ENCODE assay signal across 10 cellular contexts in genomic region chr19:40646564-40647254, GRCh38. TPM values are rescaled to one million over a fixed set of nuclear protein-coding genes. Genes with fewer than 3 reads are reported as not detected.
DNase-seq lines count a peak whose midpoint lies in the region; ATAC-seq, FAIRE-seq and TF ChIP-seq lines count a peak whose summit lies in the region.
"Had no signal": no experiment of that assay in that cellular context is flagged by ENCODE, and none has a peak within 500 bp of the region (broad histone marks: within the 10 kb centered on the region; RNA-seq: fewer than 3 reads in every experiment).

No MANE protein-coding gene starts in this region.

- H3K27me3 ChIP-seq in HepG2 (ENCODE audit: control insufficient read depth in 1 of 2, insufficient read depth in 2 of 2, low read length in 2 of 2) (peaks cover 0 to 26% of the 10 kb centered on the region in 2 experiments; a peak in 2 of 5 replicates), right lobe of liver (no peaks in the 10 kb centered on the region), duodenal mucosa (ENCODE audit: control insufficient read depth in 1 of 2, insufficient read depth in 2 of 2, low read length in 2 of 2) (no peaks in the 10 kb centered on the region), aorta (ENCODE audit: control insufficient read depth in 1 of 2, insufficient read depth in 2 of 2, low read length in 1 of 2) (no peaks in the 10 kb centered on the region)
- H3K27me3 ChIP-seq: BE2C had no signal

- TF ChIP-seq CTCF in HepG2 (CRISPR knock-in tag; IDR thresholded peaks at IDR 0.05) (no peak), right lobe of liver (IDR thresholded peaks at IDR 0.05) (no peak), nephron (IDR thresholded peaks at IDR 0.05; ENCODE audit: unreplicated experiment in 3 of 3) (no peak)

- H3K9me3 Mint-ChIP-seq in nephron = peaks cover 3% of the 10 kb centered on the region

- TF ChIP-seq RAD21 in HepG2 (CRISPR knock-in tag; IDR thresholded peaks at IDR 0.05) = no peak

- no peak overlapping the region for H2AFZ ChIP-seq in HepG2 (ENCODE audit: low read length)

- no peak for TF ChIP-seq POLR2A in HepG2 (IDR thresholded peaks at IDR 0.05; ENCODE audit: insufficient read depth in 1 of 2, low read depth in 2 of 2, low read length in 2 of 2)
- TF ChIP-seq POLR2A in right lobe of liver (IDR thresholded peaks at IDR 0.05) = no peak

- DNase-seq in HepG2 (ENCODE audit: low spot score) (no peak), right lobe of liver (no peak), aorta (no peak), NCI-H146 (lab: John Stamatoyannopoulos, UW) (no peak), NCI-H1048 (lab: John Stamatoyannopoulos, UW) (no peak)
- DNase-seq in effector CD8-positive, alpha-beta T cell (lab: John Stamatoyannopoulos, UW) = no peak
- DNase-seq: BE2C, NCI-H446 had no signal

- H3K9me3 ChIP-seq in HepG2 (ENCODE audit: low read length) (no peaks in the 10 kb centered on the region), right lobe of liver (no peaks in the 10 kb centered on the region), duodenal mucosa (ENCODE audit: control insufficient read depth in 1 of 2, low read length in 2 of 2) (no peaks in the 10 kb centered on the region), aorta (ENCODE audit: control insufficient read depth, low read length) (no peaks in the 10 kb centered on the region)
- H3K9me3 ChIP-seq: BE2C had no signal

- in situ Hi-C loops in HepG2 (cut with HindIII; ENCODE audit: extremely low pct_ligation_motif_present, low pct_unique_long_range_greater_than_20kb) = no loop called here

- FAIRE-seq in HepG2 (lab: Jason Lieb, UNC) = no peak

- no peaks in the 10 kb centered on the region for H3K79me2 ChIP-seq in HepG2 (ENCODE audit: insufficient read depth, low read length)

- peak overlapping the region in 2 of 3 experiments; percentile 12 to 68 for H3K4me3 Mint-ChIP-seq in nephron

- H3K4me1 Mint-ChIP-seq in nephron = peaks cover 41% of the 10 kb centered on the region

- no peak overlapping the region for H3K4me3 ChIP-seq in HepG2 (replicated peaks in 1 of 3; ENCODE audit: insufficient read depth in 1 of 3, low read depth in 2 of 3, low read length in 3 of 3)
- H3K4me3 ChIP-seq in right lobe of liver = no peak overlapping the region
- H3K4me3 ChIP-seq in duodenal mucosa (ENCODE audit: low read depth in 1 of 2, low read length in 2 of 2) = peak overlapping the region in 1 of 2 donors; percentile 1
- no peak overlapping the region for H3K4me3 ChIP-seq in aorta (ENCODE audit: low read length in 2 of 2)

- TF ChIP-seq EP300 in HepG2 (IDR thresholded peaks at IDR 0.05; ENCODE audit: low read depth in 2 of 2, low read length in 2 of 2) = no peak
- TF ChIP-seq EP300 in HepG2 (CRISPR knock-in tag; IDR thresholded peaks at IDR 0.05; ENCODE audit: borderline replicate concordance) = no peak

- H3K27me3 Mint-ChIP-seq in nephron (ENCODE audit: low read depth) = peaks cover 4% of the 10 kb centered on the region

- H3K27ac ChIP-seq in HepG2 (ENCODE audit: extremely low read length, insufficient read depth, low read length) = no peak overlapping the region
- H3K27ac ChIP-seq in right lobe of liver = no peak overlapping the region
- H3K27ac ChIP-seq in duodenal mucosa (ENCODE audit: low read depth, low read length) = peak overlapping the region; percentile 13
- peak overlapping the region; percentile 62 to 97 for H3K27ac ChIP-seq in aorta (ENCODE audit: low read depth in 1 of 2, low read length in 2 of 2)

- CTCF ChIA-PET in HepG2 (lab: Yijun Ruan, JAX; ENCODE audit: low intra/inter-chr PET ratio, low total read pairs) = no interaction called here

- POLR2A ChIA-PET in HepG2 (lab: Yijun Ruan, JAX) = no interaction called here

- intact Hi-C loops in HepG2 (cut with micrococcal nuclease; ENCODE audit: unreplicated experiment) (no loop called here), right lobe of liver (cut with DNase I) (no loop called here), aorta (cut with DNase I) (no loop called here)

- peaks cover 15% of the 10 kb centered on the region; the same call in 1 of the 2 replicates for H3K4me1 ChIP-seq in HepG2 (ENCODE audit: insufficient read depth, low read length)
- no peaks in the 10 kb centered on the region for H3K4me1 ChIP-seq in right lobe of liver
- peaks cover 0 to 3% of the 10 kb centered on the region in 2 donors for H3K4me1 ChIP-seq in duodenal mucosa (ENCODE audit: control insufficient read depth in 1 of 2, insufficient read depth in 2 of 2, low read length in 2 of 2)
- peaks cover 2 to 6% of the 10 kb centered on the region in 2 donors for H3K4me1 ChIP-seq in aorta (ENCODE audit: control insufficient read depth in 1 of 2, insufficient read depth in 2 of 2, low read length in 2 of 2)
- H3K4me1 ChIP-seq: BE2C had no signal

- H3K27ac Mint-ChIP-seq in nephron = peak overlapping the region; percentile 90 to 93 (median 92)

- H3K36me3 ChIP-seq in HepG2 (replicated peaks in 1 of 2; ENCODE audit: control insufficient read depth in 1 of 2, insufficient read depth in 2 of 2, low read length in 2 of 2) (no peaks in the 10 kb centered on the region), right lobe of liver (no peaks in the 10 kb centered on the region), duodenal mucosa (ENCODE audit: control insufficient read depth in 1 of 2, insufficient read depth in 2 of 2, low read length in 2 of 2) (no peaks in the 10 kb centered on the region), aorta (ENCODE audit: control insufficient read depth in 1 of 2, insufficient read depth in 2 of 2, low read length in 1 of 2) (no peaks in the 10 kb centered on the region)
- H3K36me3 ChIP-seq: BE2C had no signal

- ATAC-seq in HepG2 (no peak), right lobe of liver (no peak), aorta (ENCODE audit: low FRiP score) (peak; percentile 15)

- 46% methylated on average over 9 of the region's 9 CpGs for WGBS in HepG2 (ENCODE audit: low lambda C conversion rate)
- 56% methylated on average over 8 of the region's 9 CpGs for WGBS in right lobe of liver (ENCODE audit: insufficient coverage, low coverage, low lambda C conversion rate, missing lambda C conversion rate)
- WGBS in aorta, 2 donors = 36 to 48% methylated on average over 9 of the region's 9 CpGs

- H3K4me2 ChIP-seq in HepG2 (ENCODE audit: low read depth, low read length) = 0 out of 2 replicates have a peak overlapping the region, but pooled peaks have one; percentile 20

- no peaks in the 10 kb centered on the region for H3K36me3 Mint-ChIP-seq in nephron (ENCODE audit: low read depth)

- no TSS peak for BruUV-seq in HepG2 (replicated peaks; lab: Mats Ljungman, UMichigan)

- H4K20me1 ChIP-seq in HepG2 (ENCODE audit: insufficient read depth, low read length) = no peaks in the 10 kb centered on the region

- H3K9ac ChIP-seq in HepG2 (ENCODE audit: insufficient read depth, low read depth, low read length) (no peak overlapping the region), duodenal mucosa (ENCODE audit: low read depth in 1 of 2, low read length in 2 of 2) (no peak overlapping the region)

RNA-seq across cellular contexts. Expression of gene NUMBL, which starts 43.7 kb away (rescaled TPM):
- total RNA-seq in HepG2 (2016; rRNA removed; fragmentation: Illumina TruSeq; extraction: Trizol) = 0.20 and 0.49 TPM in 2 replicates
- 0.09 and 0.10 TPM in 2 replicates for total RNA-seq in HepG2 (2016; cell fraction: cytosol; rRNA removed; fragmentation: Illumina TruSeq; extraction: Trizol; ENCODE audit: low read depth)
- total RNA-seq in HepG2 (2016; cell fraction: insoluble cytoplasmic fraction; rRNA removed; fragmentation: Illumina TruSeq; extraction: Trizol) = 0.04 and 0.58 TPM in 2 replicates
- 0.25 and 0.52 TPM in 2 replicates for total RNA-seq in HepG2 (2016; cell fraction: membrane; rRNA removed; fragmentation: Illumina TruSeq; extraction: Trizol)
- 0.69 and 2.1 TPM in 2 replicates for total RNA-seq in HepG2 (2016; cell fraction: nucleus; rRNA removed; fragmentation: Illumina TruSeq; extraction: Trizol)
- polyA plus RNA-seq in HepG2 (2011; rRNA removed) = 2.2 and 2.3 TPM in 2 replicates
- polyA plus RNA-seq in HepG2 (2011; cell fraction: cytosol; rRNA removed) = 0.67 and 0.90 TPM in 2 replicates
- polyA plus RNA-seq in HepG2 (2011; cell fraction: nucleus; rRNA removed) = 21.6 and 25.2 TPM in 2 replicates
- polyA plus RNA-seq in HepG2 (2012) = 0.78 and 2.1 TPM in 2 replicates
- polyA plus RNA-seq in HepG2 (2016; cell fraction: cytosol; fragmentation: Illumina TruSeq; extraction: Trizol; ENCODE audit: low read depth) = 0.10 and 0.11 TPM in 2 replicates
- 0.27 and 0.56 TPM in 2 replicates for polyA plus RNA-seq in HepG2 (2016; cell fraction: insoluble cytoplasmic fraction; fragmentation: Illumina TruSeq; extraction: Trizol; ENCODE audit: low read depth)
- 0.07 and 0.19 TPM in 2 replicates for polyA plus RNA-seq in HepG2 (2016; cell fraction: membrane; fragmentation: Illumina TruSeq; extraction: Trizol; ENCODE audit: low read depth)
- 4.8 and 6.7 TPM in 2 replicates for polyA plus RNA-seq in HepG2 (2016; cell fraction: nucleus; fragmentation: Illumina TruSeq; extraction: Trizol; ENCODE audit: insufficient read depth, low read depth)
- polyA minus RNA-seq in HepG2 (2011; rRNA and poly(A)+ RNA removed; ENCODE audit: low replicate concordance) = 1.2 and 14.1 TPM in 2 replicates
- polyA minus RNA-seq in HepG2 (2011; cell fraction: cytosol; rRNA and poly(A)+ RNA removed) = 0.35 and 0.99 TPM in 2 replicates
- 2.8 and 2.9 TPM in 2 replicates for polyA minus RNA-seq in HepG2 (2011; cell fraction: nucleus; rRNA and poly(A)+ RNA removed)
- 10 to 100 TPM in 3 of 6 experiments, 1 to 10 TPM in 3; 6.1 to 19.6 (median 10.5) TPM for total RNA-seq in right lobe of liver
- 10 to 100 TPM; 51.7 to 95.4 TPM for total RNA-seq in aorta
- 10 to 100 TPM in 1 of 2 donors, 1 to 10 TPM in 1; 9.8 to 70.2 TPM for polyA plus RNA-seq in aorta

RNA-seq across cellular contexts. Expression of gene LTBP4, which starts 45.5 kb away (rescaled TPM):
- total RNA-seq in HepG2 (2016; rRNA removed; fragmentation: Illumina TruSeq; extraction: Trizol) (0.45 and 0.86 TPM in 2 replicates), right lobe of liver (10 to 100 TPM; 19.3 to 40.8 (median 34.4) TPM), aorta (100 to 1,000 TPM; 286 to 725 TPM)
- total RNA-seq in HepG2 (2016; cell fraction: cytosol; rRNA removed; fragmentation: Illumina TruSeq; extraction: Trizol; ENCODE audit: low read depth) = 0.97 and 1.7 TPM in 2 replicates
- total RNA-seq in HepG2 (2016; cell fraction: insoluble cytoplasmic fraction; rRNA removed; fragmentation: Illumina TruSeq; extraction: Trizol) = 0.65 and 0.95 TPM in 2 replicates
- total RNA-seq in HepG2 (2016; cell fraction: membrane; rRNA removed; fragmentation: Illumina TruSeq; extraction: Trizol) = 0.37 and 1.2 TPM in 2 replicates
- 0.81 and 1.2 TPM in 2 replicates for total RNA-seq in HepG2 (2016; cell fraction: nucleus; rRNA removed; fragmentation: Illumina TruSeq; extraction: Trizol)
- polyA plus RNA-seq in HepG2 (2011; rRNA removed) (2.2 and 2.3 TPM in 2 replicates), aorta (100 to 1,000 TPM; 140 to 768 TPM)
- 0.73 and 1.1 TPM in 2 replicates for polyA plus RNA-seq in HepG2 (2011; cell fraction: cytosol; rRNA removed)
- polyA plus RNA-seq in HepG2 (2011; cell fraction: nucleus; rRNA removed) = 13.9 and 21.0 TPM in 2 replicates
- 3.8 and 4.0 TPM in 2 replicates for polyA plus RNA-seq in HepG2 (2012)
- polyA plus RNA-seq in HepG2 (2016; cell fraction: cytosol; fragmentation: Illumina TruSeq; extraction: Trizol; ENCODE audit: low read depth) = 0.32 TPM in 2 replicates
- polyA plus RNA-seq in HepG2 (2016; cell fraction: insoluble cytoplasmic fraction; fragmentation: Illumina TruSeq; extraction: Trizol; ENCODE audit: low read depth) = 0.66 and 0.89 TPM in 2 replicates
- 0.61 and 0.92 TPM in 2 replicates for polyA plus RNA-seq in HepG2 (2016; cell fraction: membrane; fragmentation: Illumina TruSeq; extraction: Trizol; ENCODE audit: low read depth)
- 3.8 and 5.0 TPM in 2 replicates for polyA plus RNA-seq in HepG2 (2016; cell fraction: nucleus; fragmentation: Illumina TruSeq; extraction: Trizol; ENCODE audit: insufficient read depth, low read depth)
- 2.3 and 20.6 TPM in 2 replicates for polyA minus RNA-seq in HepG2 (2011; rRNA and poly(A)+ RNA removed; ENCODE audit: low replicate concordance)
- polyA minus RNA-seq in HepG2 (2011; cell fraction: cytosol; rRNA and poly(A)+ RNA removed) = 1.2 and 2.7 TPM in 2 replicates
- polyA minus RNA-seq in HepG2 (2011; cell fraction: nucleus; rRNA and poly(A)+ RNA removed) = 2.4 and 2.6 TPM in 2 replicates

Comparison
In these comparisons a context has a peak if more than half of its experiments do, and no peak if none do; other contexts are left out.
1. RNA of gene LTBP4, which starts 45.5 kb away (total RNA-seq): 286 to 725 TPM in aorta and 19.3 to 40.8 TPM in right lobe of liver; 0.37 to 1.7 TPM in HepG2; every median in the first group is over 4 times any median in the second.
2. H3K27ac ChIP-seq: peak in duodenal mucosa (single experiment) and aorta (2 of 2); none in HepG2 (single experiment) and right lobe of liver (0 of 3).